In genomic region chr6:56959094-56959493, GRCh38 we compare ENCODE assay signal across 1 cellular context.
TF ChIP-seq lines count a peak whose summit lies in the region.

No MANE protein-coding gene starts in this region.

TF ChIP-seq in SK-N-SH treated with all-trans-retinoic acid at 6 μM for 48 hours, 23 proteins besides CTCF, POLR2A, EP300 and RAD21 (continued from another document):
- TF ChIP-seq PATZ1 (CRISPR knock-in tag; IDR thresholded peaks at IDR 0.05; ENCODE audit: borderline replicate concordance): 0 out of 2 replicates have a peak, but pooled peaks have one; percentile 13
- TF ChIP-seq ZNF565 (CRISPR knock-in tag; conservative IDR thresholded peaks at IDR 0.05; ENCODE audit: low read depth): no peak
- peak; percentile 95 for TF ChIP-seq TOX (CRISPR knock-in tag; IDR thresholded peaks at IDR 0.05; ENCODE audit: borderline replicate concordance)
